Comparison of ENCODE assay signal across 2 cellular contexts in the genomic region with DNA sequence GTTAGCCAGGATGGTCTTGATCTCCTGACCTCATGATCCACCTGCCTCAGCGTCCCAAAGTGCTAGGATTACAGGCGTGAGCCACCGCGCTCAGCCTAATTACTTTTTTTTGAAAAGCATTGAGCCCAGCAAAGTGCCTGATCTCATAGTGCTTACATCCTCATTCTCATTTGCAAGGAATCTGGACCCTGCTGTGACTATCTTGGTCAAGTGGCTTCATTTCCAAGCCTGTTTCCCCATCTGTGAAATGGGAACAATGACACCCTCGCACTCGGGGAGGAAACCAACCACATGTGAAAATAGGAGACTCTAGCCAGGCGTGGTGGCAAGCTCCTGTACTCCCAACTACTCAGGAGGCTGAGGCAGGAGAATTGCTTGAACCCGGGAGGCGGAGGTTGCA.
TF ChIP-seq lines count a peak whose summit lies in the region.

No MANE protein-coding gene starts in this region.

TF ChIP-seq in K562, 482 proteins besides CTCF, POLR2A, EP300 and RAD21:
- TF ChIP-seq EZH2 (IDR thresholded peaks at IDR 0.05; ENCODE audit: borderline replicate concordance, low read depth, low read length) (no peak), ZNF384 (IDR thresholded peaks at IDR 0.05; ENCODE audit: low read depth, low read length) (no peak), BCOR (IDR thresholded peaks at IDR 0.05) (peak; percentile 73; the same call in 1 of the 2 replicates), ZNF263 (CRISPR knock-in tag; IDR thresholded peaks at IDR 0.05; ENCODE audit: borderline replicate concordance) (no peak), RBM25 (IDR thresholded peaks at IDR 0.05; ENCODE audit: low read depth, low read length, severe bottlenecking) (peak; percentile 15), BCL6 (CRISPR knock-in tag; IDR thresholded peaks at IDR 0.05) (no peak), GABPB1 (CRISPR knock-in tag; IDR thresholded peaks at IDR 0.05) (no peak), MTA1 (IDR thresholded peaks at IDR 0.05; ENCODE audit: borderline replicate concordance) (no peak), KDM5B (IDR thresholded peaks at IDR 0.05; ENCODE audit: insufficient replicate concordance, low read depth, low read length) (no peak), NFRKB (IDR thresholded peaks at IDR 0.05; ENCODE audit: low read depth) (no peak)
- TF ChIP-seq, protein P1, sequence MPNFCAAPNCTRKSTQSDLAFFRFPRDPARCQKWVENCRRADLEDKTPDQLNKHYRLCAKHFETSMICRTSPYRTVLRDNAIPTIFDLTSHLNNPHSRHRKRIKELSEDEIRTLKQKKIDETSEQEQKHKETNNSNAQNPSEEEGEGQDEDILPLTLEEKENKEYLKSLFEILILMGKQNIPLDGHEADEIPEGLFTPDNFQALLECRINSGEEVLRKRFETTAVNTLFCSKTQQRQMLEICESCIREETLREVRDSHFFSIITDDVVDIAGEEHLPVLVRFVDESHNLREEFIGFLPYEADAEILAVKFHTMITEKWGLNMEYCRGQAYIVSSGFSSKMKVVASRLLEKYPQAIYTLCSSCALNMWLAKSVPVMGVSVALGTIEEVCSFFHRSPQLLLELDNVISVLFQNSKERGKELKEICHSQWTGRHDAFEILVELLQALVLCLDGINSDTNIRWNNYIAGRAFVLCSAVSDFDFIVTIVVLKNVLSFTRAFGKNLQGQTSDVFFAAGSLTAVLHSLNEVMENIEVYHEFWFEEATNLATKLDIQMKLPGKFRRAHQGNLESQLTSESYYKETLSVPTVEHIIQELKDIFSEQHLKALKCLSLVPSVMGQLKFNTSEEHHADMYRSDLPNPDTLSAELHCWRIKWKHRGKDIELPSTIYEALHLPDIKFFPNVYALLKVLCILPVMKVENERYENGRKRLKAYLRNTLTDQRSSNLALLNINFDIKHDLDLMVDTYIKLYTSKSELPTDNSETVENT (CRISPR knock-in tag; IDR thresholded peaks at IDR 0.05), result no peak
- TF ChIP-seq, protein P2, sequence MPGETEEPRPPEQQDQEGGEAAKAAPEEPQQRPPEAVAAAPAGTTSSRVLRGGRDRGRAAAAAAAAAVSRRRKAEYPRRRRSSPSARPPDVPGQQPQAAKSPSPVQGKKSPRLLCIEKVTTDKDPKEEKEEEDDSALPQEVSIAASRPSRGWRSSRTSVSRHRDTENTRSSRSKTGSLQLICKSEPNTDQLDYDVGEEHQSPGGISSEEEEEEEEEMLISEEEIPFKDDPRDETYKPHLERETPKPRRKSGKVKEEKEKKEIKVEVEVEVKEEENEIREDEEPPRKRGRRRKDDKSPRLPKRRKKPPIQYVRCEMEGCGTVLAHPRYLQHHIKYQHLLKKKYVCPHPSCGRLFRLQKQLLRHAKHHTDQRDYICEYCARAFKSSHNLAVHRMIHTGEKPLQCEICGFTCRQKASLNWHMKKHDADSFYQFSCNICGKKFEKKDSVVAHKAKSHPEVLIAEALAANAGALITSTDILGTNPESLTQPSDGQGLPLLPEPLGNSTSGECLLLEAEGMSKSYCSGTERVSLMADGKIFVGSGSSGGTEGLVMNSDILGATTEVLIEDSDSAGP (CRISPR knock-in tag; IDR thresholded peaks at IDR 0.05), result no peak
TF ChIP-seq in K562: peak in this region for 2.

TF ChIP-seq in SK-N-SH, 30 proteins besides CTCF, POLR2A, EP300 and RAD21:
- TF ChIP-seq CHD2 (IDR thresholded peaks at IDR 0.05; ENCODE audit: low read length, partially characterized antibody) (no peak), YY1 (IDR thresholded peaks at IDR 0.05; ENCODE audit: low read depth) (no peak), SIN3A (IDR thresholded peaks at IDR 0.05; ENCODE audit: borderline replicate concordance, low read depth, low read length) (no peak), FOXJ3 (CRISPR knock-in tag; IDR thresholded peaks at IDR 0.05) (no peak), ZBTB33 (IDR thresholded peaks at IDR 0.05; ENCODE audit: borderline replicate concordance, low read depth) (no peak), FOXM1 (IDR thresholded peaks at IDR 0.05; ENCODE audit: low read depth) (no peak), TAF1 (IDR thresholded peaks at IDR 0.05; ENCODE audit: borderline replicate concordance, low read depth, low read length) (no peak), POLR2AphosphoS5 (IDR thresholded peaks at IDR 0.05; ENCODE audit: low read depth, low read length) (no peak), JUND (IDR thresholded peaks at IDR 0.05) (no peak)
- TF ChIP-seq, protein P3, sequence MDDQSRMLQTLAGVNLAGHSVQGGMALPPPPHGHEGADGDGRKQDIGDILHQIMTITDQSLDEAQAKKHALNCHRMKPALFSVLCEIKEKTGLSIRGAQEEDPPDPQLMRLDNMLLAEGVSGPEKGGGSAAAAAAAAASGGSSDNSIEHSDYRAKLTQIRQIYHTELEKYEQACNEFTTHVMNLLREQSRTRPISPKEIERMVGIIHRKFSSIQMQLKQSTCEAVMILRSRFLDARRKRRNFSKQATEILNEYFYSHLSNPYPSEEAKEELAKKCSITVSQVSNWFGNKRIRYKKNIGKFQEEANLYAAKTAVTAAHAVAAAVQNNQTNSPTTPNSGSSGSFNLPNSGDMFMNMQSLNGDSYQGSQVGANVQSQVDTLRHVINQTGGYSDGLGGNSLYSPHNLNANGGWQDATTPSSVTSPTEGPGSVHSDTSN (IDR thresholded peaks at IDR 0.05), result no peak
- TF ChIP-seq, protein P4, sequence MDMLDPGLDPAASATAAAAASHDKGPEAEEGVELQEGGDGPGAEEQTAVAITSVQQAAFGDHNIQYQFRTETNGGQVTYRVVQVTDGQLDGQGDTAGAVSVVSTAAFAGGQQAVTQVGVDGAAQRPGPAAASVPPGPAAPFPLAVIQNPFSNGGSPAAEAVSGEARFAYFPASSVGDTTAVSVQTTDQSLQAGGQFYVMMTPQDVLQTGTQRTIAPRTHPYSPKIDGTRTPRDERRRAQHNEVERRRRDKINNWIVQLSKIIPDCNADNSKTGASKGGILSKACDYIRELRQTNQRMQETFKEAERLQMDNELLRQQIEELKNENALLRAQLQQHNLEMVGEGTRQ (IDR thresholded peaks at IDR 0.05; ENCODE audit: borderline replicate concordance, low read depth, low read length), result no peak
